In genomic region chr13:50303963-50304721, GRCh38 we compare ENCODE assay signal across 20 cellular contexts.
DNase-seq lines count a peak whose midpoint lies in the region; ATAC-seq, FAIRE-seq and TF ChIP-seq lines count a peak whose summit lies in the region.
"Had no signal": no experiment of that assay in that cellular context is flagged by ENCODE, and none has a peak within 500 bp of the region (broad histone marks: within the 10 kb centered on the region; RNA-seq: fewer than 3 reads in every experiment).

No MANE protein-coding gene starts in this region.

- no peak for TF ChIP-seq CTCF in D721Med (IDR thresholded peaks at IDR 0.05; ENCODE audit: insufficient read depth, missing control alignments)

- peak overlapping the region in 1 of 2 donors; percentile 49 for H3K27ac Mint-ChIP-seq in effector memory CD8-positive, alpha-beta T cell
- H3K27ac Mint-ChIP-seq: B cell; CD8-positive, alpha-beta T cell; IgD-negative memory B cell had no signal

- peak overlapping the region in 1 of 2 donors; percentile 13 for H3K4me3 Mint-ChIP-seq in effector memory CD8-positive, alpha-beta T cell
- H3K4me3 Mint-ChIP-seq in activated T-cell treated with anti-CD3 and anti-CD28 coated beads, Interleukin-2, amount 50 U/mL, for 4 hours = no peak overlapping the region
- H3K4me3 Mint-ChIP-seq: B cell; CD8-positive, alpha-beta T cell; IgD-negative memory B cell had no signal

- no peaks in the 10 kb centered on the region for H3K36me3 Mint-ChIP-seq in effector memory CD8-positive, alpha-beta T cell (ENCODE audit: insufficient read depth)
- H3K36me3 Mint-ChIP-seq in activated T-cell treated with anti-CD3 and anti-CD28 coated beads, Interleukin-2, amount 50 U/mL, for 4 hours (ENCODE audit: insufficient read depth) = no peaks in the 10 kb centered on the region
- H3K36me3 Mint-ChIP-seq: CD8-positive, alpha-beta T cell; IgD-negative memory B cell had no signal

- no peaks in the 10 kb centered on the region for H3K27me3 Mint-ChIP-seq in effector memory CD8-positive, alpha-beta T cell
- H3K27me3 Mint-ChIP-seq in activated T-cell treated with anti-CD3 and anti-CD28 coated beads, Interleukin-2, amount 50 U/mL, for 4 hours (ENCODE audit: low read depth) = no peaks in the 10 kb centered on the region

- DNase-seq in NCI-H2171 treated with DMSO at 0.1 percent for 48 hours (lab: John Stamatoyannopoulos, UW) (peak; percentile 14), NCI-H2171 (lab: John Stamatoyannopoulos, UW) (no peak), D721Med (ENCODE audit: insufficient read length, low spot score) (no peak), NCI-H526 treated with DMSO at 0.1 percent for 48 hours (lab: John Stamatoyannopoulos, UW) (peak; percentile 25), OCI-M2 (lab: John Stamatoyannopoulos, UW; ENCODE audit: unreplicated experiment) (no peak)
- DNase-seq in effector memory CD8-positive, alpha-beta T cell = no peak
- DNase-seq in activated T-cell treated with anti-CD3 and anti-CD28 coated beads, Interleukin-2, amount 50 U/mL, for 4 hours = no peak
- DNase-seq: 8988T; Calu3; CD8-positive, alpha-beta T cell; DMS153; DMS79; GF-D8; GOT3; H7 had no signal

- peak; percentile 92 for ATAC-seq in effector memory CD8-positive, alpha-beta T cell (replicated peaks)
- no peak for ATAC-seq in activated T-cell treated with anti-CD3 and anti-CD28 coated beads, Interleukin-2, amount 50 U/mL, for 4 hours
- no peak for ATAC-seq in HG02981 (IDR thresholded peaks at IDR 0.05; ENCODE audit: unreplicated experiment)
- ATAC-seq: CD8-positive, alpha-beta T cell; HCT116; HepG2 had no signal

- FAIRE-seq in D721Med (lab: Jason Lieb, UNC) = peak; percentile 72
- FAIRE-seq: HepG2 had no signal

- H3K9me3 Mint-ChIP-seq in effector memory CD8-positive, alpha-beta T cell = no peaks in the 10 kb centered on the region
- H3K9me3 Mint-ChIP-seq in activated T-cell treated with anti-CD3 and anti-CD28 coated beads, Interleukin-2, amount 50 U/mL, for 4 hours = no peaks in the 10 kb centered on the region

- H3K4me1 Mint-ChIP-seq in effector memory CD8-positive, alpha-beta T cell (ENCODE audit: low read depth in 2 of 2) = peaks cover 32 to 40% of the 10 kb centered on the region in 2 donors
- H3K4me1 Mint-ChIP-seq in activated T-cell treated with anti-CD3 and anti-CD28 coated beads, Interleukin-2, amount 50 U/mL, for 4 hours (ENCODE audit: low read depth) = peaks cover 11% of the 10 kb centered on the region
- H3K4me1 Mint-ChIP-seq: B cell had no signal

Comparison
In these comparisons a context has a peak if more than half of its experiments do, and no peak if none do; other contexts are left out.
1. DNase-seq: peak in NCI-H2171 treated with DMSO at 0.1 percent for 48 hours (single experiment) and NCI-H526 treated with DMSO at 0.1 percent for 48 hours (single experiment); none in NCI-H2171 (single experiment), D721Med (single experiment), effector memory CD8-positive, alpha-beta T cell (0 of 3), OCI-M2 (single experiment) and activated T-cell treated with anti-CD3 and anti-CD28 coated beads, Interleukin-2, amount 50 U/mL, for 4 hours (single experiment).